Comparison of ENCODE assay signal across 16 cellular contexts in genomic region chr6:24764833-24765828, GRCh38. TPM values are rescaled to one million over a fixed set of nuclear protein-coding genes. Genes with fewer than 3 reads are reported as not detected.
"Had no signal": no experiment of that assay in that cellular context is flagged by ENCODE, and none has a peak within 500 bp of the region (broad histone marks: within the 10 kb centered on the region; RNA-seq: fewer than 3 reads in every experiment).

No MANE protein-coding gene starts in this region.

RNA-seq across cellular contexts. Expression of gene ARMH2, which starts 33.6 kb away (rescaled TPM):
- total RNA-seq: esophagus mucosa, gastrocnemius medialis, glomerular endothelial cell, left ventricle myocardium superior, mesothelial cell of epicardium, mucosa of descending colon, occipital lobe, ovary, psoas muscle, renal cortical epithelial cell, right cardiac atrium, sigmoid colon, skeletal muscle tissue, thoracic aorta, tibial nerve had no signal
- polyA plus RNA-seq: keratinocyte, ovary, psoas muscle, right cardiac atrium had no signal
